In the genomic region with DNA sequence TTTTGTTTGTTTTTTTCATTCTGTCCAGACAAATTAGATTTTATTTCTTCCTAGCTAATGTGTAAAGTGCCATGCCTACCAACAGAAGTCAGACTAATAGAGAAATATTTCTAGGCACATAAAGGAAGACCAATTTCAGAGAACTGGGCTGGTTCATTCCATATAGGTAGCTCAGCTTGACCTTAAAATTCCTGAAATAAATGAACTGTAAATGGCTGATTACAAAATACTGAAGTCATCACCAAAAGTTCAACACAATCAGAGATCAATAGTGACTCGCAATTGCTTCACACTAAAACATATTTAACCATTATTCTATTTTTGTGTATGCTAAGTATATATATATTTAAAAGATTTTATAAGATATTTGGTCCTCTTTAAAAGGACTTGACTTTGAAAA, we compare ENCODE assay signal across 9 cellular contexts. TPM values are rescaled to one million over a fixed set of nuclear protein-coding genes. Genes with fewer than 3 reads are reported as not detected.
"Had no signal": no experiment of that assay in that cellular context is flagged by ENCODE, and none has a peak within 500 bp of the region (broad histone marks: within the 10 kb centered on the region; RNA-seq: fewer than 3 reads in every experiment).

No MANE protein-coding gene starts in this region.

- FAIRE-seq: endometrium had no signal

- H3K4me3 ChIP-seq: tibial nerve had no signal

- H3K27me3 ChIP-seq: tibial nerve had no signal

- ATAC-seq: activated T-cell treated with anti-CD3 and anti-CD28 coated beads, Interleukin-2, amount 50 U/mL, for 4 hours; natural killer cell treated with Interleukin-12 subunit alpha and Interleukin-12 subunit beta and Interleukin-15 and Interleukin-18, amount 100 ng/mL, for 72 hours; T-cell had no signal

- DNase-seq: activated CD4-positive, alpha-beta memory T cell treated with anti-CD3 and anti-CD28 coated beads for 36 hours; activated gamma-delta T cell; activated T-cell treated with anti-CD3 and anti-CD28 coated beads, Interleukin-2, amount 50 U/mL, for 4 hours; T-cell; T1000 had no signal

- H3K9me3 ChIP-seq: tibial nerve had no signal

- H3K27ac ChIP-seq: tibial nerve, VCaP had no signal

- H3K36me3 ChIP-seq: tibial nerve had no signal

RNA-seq across cellular contexts. Expression of gene PTPRB, which starts 34.2 kb away (rescaled TPM):
- total RNA-seq: activated CD4-positive, alpha-beta memory T cell treated with anti-CD3 and anti-CD28 coated beads for 36 hours had no signal
